ENCODE assay signal across 23 cellular contexts in genomic region chr14:24255931-24256696, GRCh38. TPM values are rescaled to one million over a fixed set of nuclear protein-coding genes. Genes with fewer than 3 reads are reported as not detected.
DNase-seq lines count a peak whose midpoint lies in the region; ATAC-seq and TF ChIP-seq lines count a peak whose summit lies in the region.
"Had no signal": no experiment of that assay in that cellular context is flagged by ENCODE, and none has a peak within 500 bp of the region (broad histone marks: within the 10 kb centered on the region; RNA-seq: fewer than 3 reads in every experiment).

No MANE protein-coding gene starts in this region.

- H3K79me2 ChIP-seq in mammary epithelial cell (ENCODE audit: insufficient read depth, low read length), result no peaks in the 10 kb centered on the region

- H3K4me1 Mint-ChIP-seq in MCF 10A (ENCODE audit: insufficient read depth, unreplicated experiment) (peaks cover 29% of the 10 kb centered on the region), chondrocyte (ENCODE audit: low read depth) (peaks cover 42% of the 10 kb centered on the region)
- H3K4me1 Mint-ChIP-seq in stimulated activated effector memory CD8-positive, alpha-beta T cell treated with anti-CD3 and anti-CD28 coated beads, Interleukin-12 subunit alpha, Interleukin-12 subunit beta, amount 100 ng/mL, for 72 hours, result no peaks in the 10 kb centered on the region
- H3K4me1 Mint-ChIP-seq in activated CD8-positive, alpha-beta T cell treated with anti-CD3 and anti-CD28 coated beads, Interleukin-2, amount 10 ng/mL, durations not matched to agents 7 days and 5 days (ENCODE audit: low read depth), result peaks cover 6% of the 10 kb centered on the region
- H3K4me1 Mint-ChIP-seq: CD8-positive, alpha-beta memory T cell had no signal

- ATAC-seq in stimulated activated effector memory CD8-positive, alpha-beta T cell treated with anti-CD3 and anti-CD28 coated beads, Interleukin-12 subunit alpha, Interleukin-12 subunit beta, amount 100 ng/mL, for 72 hours, result no peak
- ATAC-seq in HG03520 (IDR thresholded peaks at IDR 0.05; ENCODE audit: unreplicated experiment) (no peak), HG02870 (IDR thresholded peaks at IDR 0.05; ENCODE audit: unreplicated experiment) (no peak)
- ATAC-seq in activated CD8-positive, alpha-beta T cell treated with anti-CD3 and anti-CD28 coated beads, Interleukin-2, amount 10 ng/mL, durations not matched to agents 7 days and 5 days, result no peak

- H3K9me3 Mint-ChIP-seq in MCF 10A (ENCODE audit: unreplicated experiment) (no peaks in the 10 kb centered on the region), chondrocyte (ENCODE audit: low read depth) (no peaks in the 10 kb centered on the region)
- no peaks in the 10 kb centered on the region for H3K9me3 Mint-ChIP-seq in stimulated activated effector memory CD8-positive, alpha-beta T cell treated with anti-CD3 and anti-CD28 coated beads, Interleukin-12 subunit alpha, Interleukin-12 subunit beta, amount 100 ng/mL, for 72 hours
- H3K9me3 Mint-ChIP-seq in activated CD8-positive, alpha-beta T cell treated with anti-CD3 and anti-CD28 coated beads, Interleukin-2, amount 10 ng/mL, durations not matched to agents 7 days and 5 days (ENCODE audit: insufficient read depth), result no peaks in the 10 kb centered on the region
- H3K9me3 Mint-ChIP-seq: CD8-positive, alpha-beta memory T cell had no signal

- WGBS in mammary epithelial cell (ENCODE audit: low coverage, missing lambda C conversion rate), result 95% methylated on average over 12 of the region's 12 CpGs

- CTCF ChIA-PET in MCF 10A (lab: Yijun Ruan, JAX), result interaction anchor here (4.5 to 32.3 kb wide), 3 partner anchors 14 to 53 kb away, joined by 34 to 457 read pairs (median 392); partner anchors contain the start of genes CIDEB, DHRS1, LTB4R2 and NOP9
- CTCF ChIA-PET in mammary epithelial cell (lab: Charles Lee; ENCODE audit: low non-redundant PET), result interaction anchor here (0.6 kb wide), 1 partner anchor 115 kb away, joined by 4 read pairs; the partner anchor contains the start of gene EMC9
- CTCF ChIA-PET in RWPE1 (lab: Yijun Ruan, JAX), result interaction anchor here (0.6 kb wide), 1 partner anchor 52 kb away, joined by 3 read pairs; no protein-coding TSS in a partner anchor
- CTCF ChIA-PET in activated CD8-positive, alpha-beta T cell treated with anti-CD3 and anti-CD28 coated beads, Interleukin-2, amount 10 ng/mL, durations not matched to agents 7 days and 5 days (lab: Charles Lee), result interaction anchor here (0.8 to 4.2 kb wide), 5 partner anchors 9 to 52 kb away, joined by 3 to 16 read pairs (median 4); partner anchors contain the start of genes RABGGTA and TINF2

- no peaks in the 10 kb centered on the region for H3K27me3 Mint-ChIP-seq in MCF 10A (ENCODE audit: insufficient read depth, unreplicated experiment)
- H3K27me3 Mint-ChIP-seq in chondrocyte (ENCODE audit: low read depth), result no peaks in the 10 kb centered on the region
- H3K27me3 Mint-ChIP-seq in activated CD8-positive, alpha-beta T cell treated with anti-CD3 and anti-CD28 coated beads, Interleukin-2, amount 10 ng/mL, durations not matched to agents 7 days and 5 days (ENCODE audit: low read depth), result no peaks in the 10 kb centered on the region
- H3K27me3 Mint-ChIP-seq: CD8-positive, alpha-beta memory T cell had no signal

- intact Hi-C loops in MCF 10A (cut with micrococcal nuclease) (no loop called here), mammary epithelial cell (cut with micrococcal nuclease) (no loop called here)

- no peaks in the 10 kb centered on the region for H3K27me3 ChIP-seq in mammary epithelial cell (ENCODE audit: insufficient read depth, low read length)
- H3K27me3 ChIP-seq: Peyer's patch, SJSA1 had no signal

- H3K27ac Mint-ChIP-seq in MCF 10A (ENCODE audit: low read depth, unreplicated experiment) (peak overlapping the region; percentile 73), chondrocyte (ENCODE audit: unreplicated experiment) (no peak overlapping the region)
- peak overlapping the region; percentile 68 for H3K27ac Mint-ChIP-seq in stimulated activated effector memory CD8-positive, alpha-beta T cell treated with anti-CD3 and anti-CD28 coated beads, Interleukin-12 subunit alpha, Interleukin-12 subunit beta, amount 100 ng/mL, for 72 hours
- no peak overlapping the region for H3K27ac Mint-ChIP-seq in activated CD8-positive, alpha-beta T cell treated with anti-CD3 and anti-CD28 coated beads, Interleukin-2, amount 10 ng/mL, durations not matched to agents 7 days and 5 days

- H3K4me1 ChIP-seq in mammary epithelial cell (ENCODE audit: insufficient read depth, low read length), result peaks cover 18% of the 10 kb centered on the region
- H3K4me1 ChIP-seq: HAP-1, Peyer's patch had no signal

- H3K4me2 ChIP-seq in mammary epithelial cell (ENCODE audit: insufficient read depth, low read depth, low read length), result no peak overlapping the region

- H3K4me3 ChIP-seq in mammary epithelial cell (replicated peaks in 1 of 3; ENCODE audit: insufficient read depth in 1 of 3, low read depth in 2 of 3, low read length in 3 of 3), result no peak overlapping the region
- H3K4me3 ChIP-seq: GM23248, HAP-1, Peyer's patch, SJSA1 had no signal

- no peak for TF ChIP-seq CTCF in MCF 10A (IDR thresholded peaks at IDR 0.05; ENCODE audit: unreplicated experiment)
- TF ChIP-seq CTCF in mammary epithelial cell (conservative IDR thresholded peaks at IDR 0.05 in 1 of 2, IDR thresholded peaks at IDR 0.05 in 1 of 2; ENCODE audit: extremely low read depth in 1 of 2, insufficient read depth in 1 of 2, low read depth in 1 of 2, low read length in 2 of 2), result no peak
- TF ChIP-seq CTCF in RWPE1 (conservative IDR thresholded peaks at IDR 0.05; ENCODE audit: low read depth), result no peak
- no peak for TF ChIP-seq CTCF in chondrocyte (IDR thresholded peaks at IDR 0.05)

- DNase-seq in MCF 10A (ENCODE audit: unreplicated experiment) (no peak), mammary epithelial cell (no peak), RWPE1 (ENCODE audit: low spot score) (no peak), chondrocyte (ENCODE audit: low spot score) (peak; percentile 64)
- no peak for DNase-seq in stimulated activated effector memory CD8-positive, alpha-beta T cell treated with anti-CD3 and anti-CD28 coated beads, Interleukin-12 subunit alpha, Interleukin-12 subunit beta, amount 100 ng/mL, for 72 hours (ENCODE audit: low spot score in 2 of 2)
- DNase-seq in activated CD8-positive, alpha-beta T cell treated with anti-CD3 and anti-CD28 coated beads, Interleukin-2, amount 10 ng/mL, durations not matched to agents 7 days and 5 days, result no peak
- DNase-seq: ACHN; CD8-positive, alpha-beta memory T cell; GM23248; KBM-7; NCI-H1092; NCI-H146; NCI-H2029; NCI-H2227 treated with DMSO at 0.1 percent for 48 hours; NCI-H510A; NCI-H748 treated with DMSO at 0.1 percent for 48 hours had no signal

- H3K36me3 Mint-ChIP-seq in MCF 10A (ENCODE audit: insufficient read depth, unreplicated experiment), result peaks cover 27% of the 10 kb centered on the region
- H3K36me3 Mint-ChIP-seq in chondrocyte (ENCODE audit: low read depth), result peaks cover 4% of the 10 kb centered on the region
- peaks cover 5% of the 10 kb centered on the region for H3K36me3 Mint-ChIP-seq in stimulated activated effector memory CD8-positive, alpha-beta T cell treated with anti-CD3 and anti-CD28 coated beads, Interleukin-12 subunit alpha, Interleukin-12 subunit beta, amount 100 ng/mL, for 72 hours
- peaks cover 6% of the 10 kb centered on the region for H3K36me3 Mint-ChIP-seq in activated CD8-positive, alpha-beta T cell treated with anti-CD3 and anti-CD28 coated beads, Interleukin-2, amount 10 ng/mL, durations not matched to agents 7 days and 5 days (ENCODE audit: low read depth)

- in situ Hi-C loops in mammary epithelial cell (cut with MboI; ENCODE audit: low sequenced_read_pairs in 2 of 2), result no loop called here

- no peak overlapping the region for H2AFZ ChIP-seq in mammary epithelial cell (ENCODE audit: low read depth, low read length)
- H2AFZ ChIP-seq: GM23248 had no signal

- H3K4me3 Mint-ChIP-seq in MCF 10A (ENCODE audit: unreplicated experiment) (no peak overlapping the region), chondrocyte (ENCODE audit: unreplicated experiment) (no peak overlapping the region)
- no peak overlapping the region for H3K4me3 Mint-ChIP-seq in stimulated activated effector memory CD8-positive, alpha-beta T cell treated with anti-CD3 and anti-CD28 coated beads, Interleukin-12 subunit alpha, Interleukin-12 subunit beta, amount 100 ng/mL, for 72 hours
- no peak overlapping the region for H3K4me3 Mint-ChIP-seq in activated CD8-positive, alpha-beta T cell treated with anti-CD3 and anti-CD28 coated beads, Interleukin-2, amount 10 ng/mL, durations not matched to agents 7 days and 5 days
- H3K4me3 Mint-ChIP-seq: CD8-positive, alpha-beta memory T cell had no signal

- H3K36me3 ChIP-seq in mammary epithelial cell (ENCODE audit: insufficient read depth, low read length), result no peaks in the 10 kb centered on the region
- H3K36me3 ChIP-seq: HAP-1, SJSA1 had no signal

- dilution Hi-C loops in mammary epithelial cell (cut with HindIII; ENCODE audit: low sequenced_read_pairs), result no loop called here

- H3K9me3 ChIP-seq in mammary epithelial cell (replicated peaks; ENCODE audit: insufficient read depth, low read length), result no peaks in the 10 kb centered on the region
- H3K9me3 ChIP-seq: HAP-1, Peyer's patch, SJSA1 had no signal

- H3K9ac ChIP-seq in mammary epithelial cell (ENCODE audit: insufficient read depth, low read length), result no peak overlapping the region
- H3K9ac ChIP-seq: GM23248 had no signal

- BruUV-seq in MCF 10A (replicated peaks; lab: Mats Ljungman, UMichigan) (no TSS peak), mammary epithelial cell (replicated peaks; lab: Mats Ljungman, UMichigan) (no TSS peak)

- H3K27ac ChIP-seq in mammary epithelial cell (ENCODE audit: insufficient read depth, low read depth, low read length), result no peak overlapping the region
- H3K27ac ChIP-seq in RWPE1, result peak overlapping the region; percentile 57
- H3K27ac ChIP-seq: 22Rv1, C4-2B, GM23248, Peyer's patch, SJSA1 had no signal

- POLR2A ChIA-PET in MCF 10A (lab: Yijun Ruan, JAX) (interaction anchor here (2.0 to 4.0 kb wide), 4 partner anchors 10 to 18 kb away, joined by 8 to 22 read pairs (median 15); partner anchors contain the start of genes RABGGTA and TINF2), RWPE1 (lab: Yijun Ruan, JAX; ENCODE audit: low non-redundant PET) (no interaction called here)
- POLR2A ChIA-PET in activated CD8-positive, alpha-beta T cell treated with anti-CD3 and anti-CD28 coated beads, Interleukin-2, amount 10 ng/mL, durations not matched to agents 7 days and 5 days (lab: Charles Lee), result interaction anchor here (2.9 kb wide), 1 partner anchor 15 kb away, joined by 13 read pairs; the partner anchor contains the start of gene RABGGTA

- no peaks in the 10 kb centered on the region for H4K20me1 ChIP-seq in mammary epithelial cell (ENCODE audit: insufficient read depth, low read length)

RNA-seq across cellular contexts. Expression of gene TGM1, which starts 6.9 kb away (rescaled TPM):
- total RNA-seq in MCF 10A (2022) (16.9 and 26.2 TPM in 2 replicates), mammary epithelial cell (10 to 100 TPM in 1 of 2 donors, 1 to 10 TPM in 1; 7.5 to 21.9 TPM), chondrocyte (3.2 to 5.0 TPM (median 3.3 TPM) in 3 replicates)
- polyA plus RNA-seq in mammary epithelial cell, result 8.7 TPM
- polyA minus RNA-seq in mammary epithelial cell, result 9.0 TPM
- 1 to 10 TPM; 2.7 to 3.1 TPM for total RNA-seq in activated CD8-positive, alpha-beta T cell treated with anti-CD3 and anti-CD28 coated beads, Interleukin-2, amount 10 ng/mL, durations not matched to agents 7 days and 5 days
- polyA plus RNA-seq: CD8-positive, alpha-beta memory T cell had no signal

RNA-seq across cellular contexts. Expression of gene TINF2, which starts 13.7 kb away (rescaled TPM):
- total RNA-seq in MCF 10A (2022) (47.3 and 47.6 TPM in 2 replicates), mammary epithelial cell (100 to 1,000 TPM in 1 of 2 donors, 10 to 100 TPM in 1; 48.5 to 111 TPM), chondrocyte (60.1 to 85.5 TPM (median 72.6 TPM) in 3 replicates)
- 39.4 TPM for polyA plus RNA-seq in mammary epithelial cell
- 85.4 TPM for polyA minus RNA-seq in mammary epithelial cell
- 100 to 1,000 TPM; 128 to 131 TPM for total RNA-seq in activated CD8-positive, alpha-beta T cell treated with anti-CD3 and anti-CD28 coated beads, Interleukin-2, amount 10 ng/mL, durations not matched to agents 7 days and 5 days

RNA-seq across cellular contexts. Expression of gene RABGGTA, which starts 15.3 kb away (rescaled TPM):
- 51.7 and 75.0 TPM in 2 replicates for total RNA-seq in MCF 10A (2022)
- 10 to 100 TPM; 51.3 to 74.5 TPM for total RNA-seq in mammary epithelial cell
- 80.7 TPM for polyA plus RNA-seq in mammary epithelial cell
- polyA minus RNA-seq in mammary epithelial cell, result 141 TPM
- total RNA-seq in chondrocyte, result 27.0 to 34.9 TPM (median 27.4 TPM) in 3 replicates
- 10 to 100 TPM; 47.7 to 51.8 TPM for total RNA-seq in activated CD8-positive, alpha-beta T cell treated with anti-CD3 and anti-CD28 coated beads, Interleukin-2, amount 10 ng/mL, durations not matched to agents 7 days and 5 days

RNA-seq across cellular contexts. Expression of gene GMPR2, which starts 23.4 kb away (rescaled TPM):
- total RNA-seq in MCF 10A (2022) (77.3 and 79.9 TPM in 2 replicates), mammary epithelial cell (10 to 100 TPM; 55.7 to 81.9 TPM), chondrocyte (43.1 to 66.5 TPM (median 47.9 TPM) in 3 replicates)
- polyA plus RNA-seq in mammary epithelial cell, result 76.9 TPM
- 52.9 TPM for polyA minus RNA-seq in mammary epithelial cell
- 10 to 100 TPM; 67.2 to 68.4 TPM for total RNA-seq in activated CD8-positive, alpha-beta T cell treated with anti-CD3 and anti-CD28 coated beads, Interleukin-2, amount 10 ng/mL, durations not matched to agents 7 days and 5 days

RNA-seq across cellular contexts. Expression of gene NEDD8, which starts 23.9 kb away (rescaled TPM):
- total RNA-seq in MCF 10A (2022), result 233 and 243 TPM in 2 replicates
- total RNA-seq in mammary epithelial cell, result 100 to 1,000 TPM in 1 of 2 donors, 10 to 100 TPM in 1; 66.2 to 274 TPM
- 284 TPM for polyA plus RNA-seq in mammary epithelial cell
- 181 TPM for polyA minus RNA-seq in mammary epithelial cell
- total RNA-seq in chondrocyte, result 154 to 169 TPM (median 159 TPM) in 3 replicates
- 100 to 1,000 TPM; 214 to 222 TPM for total RNA-seq in activated CD8-positive, alpha-beta T cell treated with anti-CD3 and anti-CD28 coated beads, Interleukin-2, amount 10 ng/mL, durations not matched to agents 7 days and 5 days

Comparison
In these comparisons a context has a peak if more than half of its experiments do, and no peak if none do; other contexts are left out.
1. H3K27ac Mint-ChIP-seq: peak in MCF 10A (single experiment) and stimulated activated effector memory CD8-positive, alpha-beta T cell treated with anti-CD3 and anti-CD28 coated beads, Interleukin-12 subunit alpha, Interleukin-12 subunit beta, amount 100 ng/mL, for 72 hours (single experiment); none in chondrocyte (single experiment) and activated CD8-positive, alpha-beta T cell treated with anti-CD3 and anti-CD28 coated beads, Interleukin-2, amount 10 ng/mL, durations not matched to agents 7 days and 5 days (single experiment).